In the genomic region with DNA sequence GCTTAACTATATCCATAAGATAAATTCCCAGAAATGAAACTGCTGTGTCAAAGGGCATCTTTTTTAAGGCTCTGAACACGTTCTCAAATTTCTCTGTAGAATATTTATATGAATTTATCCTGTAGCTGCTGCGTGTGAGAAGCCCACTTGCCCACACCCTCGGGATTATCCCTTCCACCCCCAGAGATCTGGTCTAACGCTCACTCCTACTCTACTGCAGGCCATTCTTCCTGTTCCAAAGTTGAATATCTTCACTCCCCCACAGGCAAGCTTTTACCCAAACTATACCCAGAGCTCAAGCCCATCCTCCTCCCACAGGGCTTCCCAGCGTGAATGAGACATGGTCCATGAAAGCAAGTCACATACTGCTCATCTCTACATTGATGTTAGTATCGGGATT, we compare ENCODE assay signal across 16 cellular contexts.
ATAC-seq and TF ChIP-seq lines count a peak whose summit lies in the region.
"Had no signal": no experiment of that assay in that cellular context is flagged by ENCODE, and none has a peak within 500 bp of the region (broad histone marks: within the 10 kb centered on the region; RNA-seq: fewer than 3 reads in every experiment).

No MANE protein-coding gene starts in this region.

- H3K4me3 Mint-ChIP-seq in stimulated activated memory B cell treated with anti-CD40 and anti-IgM and Interleukin-4, amounts not matched to agents 10 μg/mL and 1 μg/mL and 100 μg/mL, for 72 hours = no peak overlapping the region
- H3K4me3 Mint-ChIP-seq: B cell; CD14-positive monocyte; CD4-positive, alpha-beta memory T cell; CD4-positive, alpha-beta T cell; CD4-positive, CD25-positive, alpha-beta regulatory T cell; CD8-positive, alpha-beta memory T cell; CD8-positive, alpha-beta T cell had no signal

- H3K27ac Mint-ChIP-seq in stimulated activated memory B cell treated with anti-CD40 and anti-IgM and Interleukin-4, amounts not matched to agents 10 μg/mL and 1 μg/mL and 100 μg/mL, for 72 hours = no peak overlapping the region
- H3K27ac Mint-ChIP-seq: B cell; CD4-positive, alpha-beta T cell; CD4-positive, CD25-positive, alpha-beta regulatory T cell; CD8-positive, alpha-beta memory T cell; CD8-positive, alpha-beta T cell had no signal

- TF ChIP-seq CTCF in HEK293 (tag by site-specific recombination; IDR thresholded peaks at IDR 0.05) = no peak

- H3K36me3 Mint-ChIP-seq in stimulated activated memory B cell treated with anti-CD40 and anti-IgM and Interleukin-4, amounts not matched to agents 10 μg/mL and 1 μg/mL and 100 μg/mL, for 72 hours = peaks cover 19% of the 10 kb centered on the region

- ATAC-seq in stimulated activated memory B cell treated with anti-CD40 and anti-IgM and Interleukin-4, amounts not matched to agents 10 μg/mL and 1 μg/mL and 100 μg/mL, for 72 hours = no peak
- ATAC-seq: A549; CD8-positive, alpha-beta T cell had no signal

- no peak overlapping the region for H3K4me3 ChIP-seq in HEK293 (ENCODE audit: low read depth, low read length)
- H3K4me3 ChIP-seq: A549; BLaER1; BLaER1 treated with 17β-estradiol and CSF1 and Interleukin-3, amounts not matched to agents 10 nM and 100 nM had no signal

- no peaks in the 10 kb centered on the region for H3K27me3 Mint-ChIP-seq in stimulated activated memory B cell treated with anti-CD40 and anti-IgM and Interleukin-4, amounts not matched to agents 10 μg/mL and 1 μg/mL and 100 μg/mL, for 72 hours
- H3K27me3 Mint-ChIP-seq: B cell; CD4-positive, alpha-beta memory T cell; CD4-positive, alpha-beta T cell; CD4-positive, CD25-positive, alpha-beta regulatory T cell; CD8-positive, alpha-beta memory T cell had no signal

- no peaks in the 10 kb centered on the region for H3K4me1 ChIP-seq in HEK293 (ENCODE audit: control insufficient read depth, insufficient read depth, low read length)
- H3K4me1 ChIP-seq: A549, BE2C, Caco-2 had no signal

- no peak overlapping the region for H3K27ac ChIP-seq in HEK293 (ENCODE audit: extremely low read depth, low read depth, low read length)
- H3K27ac ChIP-seq: 22Rv1; A549; BLaER1; BLaER1 treated with 17β-estradiol and CSF1 and Interleukin-3, amounts not matched to agents 10 nM and 100 nM; C4-2B had no signal

- H3K4me1 Mint-ChIP-seq in stimulated activated memory B cell treated with anti-CD40 and anti-IgM and Interleukin-4, amounts not matched to agents 10 μg/mL and 1 μg/mL and 100 μg/mL, for 72 hours = peaks cover 20% of the 10 kb centered on the region
- H3K4me1 Mint-ChIP-seq: CD4-positive, CD25-positive, alpha-beta regulatory T cell; CD8-positive, alpha-beta memory T cell had no signal

- CTCF ChIA-PET in HEK293 (lab: Yijun Ruan, JAX) = interaction anchor here (0.7 to 1.4 kb wide), 5 partner anchors 15 to 445 kb away, joined by 3 to 7 read pairs (median 3); no protein-coding TSS in a partner anchor

- no peaks in the 10 kb centered on the region for H3K36me3 ChIP-seq in HEK293 (ENCODE audit: control insufficient read depth in 2 of 2, insufficient read depth in 1 of 2, low read length in 2 of 2)
- H3K36me3 ChIP-seq: BE2C, BLaER1 had no signal

- H3K9me3 ChIP-seq in HEK293 (ENCODE audit: control insufficient read depth, insufficient read depth, low read depth, low read length) = no peaks in the 10 kb centered on the region
- H3K9me3 ChIP-seq: A549; BE2C; BLaER1; BLaER1 treated with 17β-estradiol and CSF1 and Interleukin-3, amounts not matched to agents 10 nM and 100 nM; Caco-2 had no signal

- no peaks in the 10 kb centered on the region for H3K9me3 Mint-ChIP-seq in stimulated activated memory B cell treated with anti-CD40 and anti-IgM and Interleukin-4, amounts not matched to agents 10 μg/mL and 1 μg/mL and 100 μg/mL, for 72 hours
- H3K9me3 Mint-ChIP-seq: CD14-positive monocyte; CD4-positive, alpha-beta memory T cell; CD4-positive, alpha-beta T cell; CD8-positive, alpha-beta memory T cell; CD8-positive, alpha-beta T cell had no signal

- POLR2A ChIA-PET in HEK293 (lab: Yijun Ruan, JAX) = no interaction called here

TF ChIP-seq in HEK293, 187 proteins besides CTCF, POLR2A, EP300 and RAD21:
- TF ChIP-seq ZFHX2 (tag by site-specific recombination; conservative IDR thresholded peaks at IDR 0.05) (peak; percentile 51), ZSCAN23 (tag by site-specific recombination; IDR thresholded peaks at IDR 0.05) (no peak), EGR2 (tag by site-specific recombination; IDR thresholded peaks at IDR 0.05; ENCODE audit: low read depth) (peak; percentile 77; the same call in 1 of the 2 replicates)
